In the genomic region with DNA sequence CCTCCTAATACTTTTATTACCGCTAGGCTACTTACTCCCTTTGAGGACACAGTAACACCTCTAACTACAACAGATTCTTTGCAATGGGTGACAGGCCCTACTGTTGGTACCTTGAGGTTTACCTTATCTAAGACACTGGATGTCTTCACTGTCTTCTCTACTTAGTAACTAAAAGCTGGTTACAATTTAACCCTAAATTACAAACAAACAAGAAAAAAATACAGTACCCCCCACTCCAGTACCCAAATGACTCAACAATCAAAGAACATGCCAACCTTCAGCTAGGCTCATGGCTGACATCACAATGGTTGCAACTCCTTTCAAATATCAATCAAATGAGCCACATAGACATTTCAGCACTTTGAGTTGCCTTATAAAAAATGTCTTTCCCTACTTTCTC, we compare ENCODE assay signal across 24 cellular contexts.
DNase-seq lines count a peak whose midpoint lies in the region; ATAC-seq, FAIRE-seq and TF ChIP-seq lines count a peak whose summit lies in the region.
"Had no signal": no experiment of that assay in that cellular context is flagged by ENCODE, and none has a peak within 500 bp of the region (broad histone marks: within the 10 kb centered on the region; RNA-seq: fewer than 3 reads in every experiment).

No MANE protein-coding gene starts in this region.

- peaks cover 2% of the 10 kb centered on the region for H3K9me3 Mint-ChIP-seq in astrocyte (ENCODE audit: unreplicated experiment)
- H3K9me3 Mint-ChIP-seq: CD14-positive monocyte had no signal

- H3K9ac ChIP-seq in astrocyte (ENCODE audit: low read length), result no peak overlapping the region

- H4K20me1 ChIP-seq in astrocyte (ENCODE audit: insufficient read depth, low read length), result no peaks in the 10 kb centered on the region

- H3K4me1 Mint-ChIP-seq in astrocyte (ENCODE audit: low read depth, unreplicated experiment), result peaks cover 2% of the 10 kb centered on the region
- H3K4me1 Mint-ChIP-seq: B cell, T-helper 17 cell had no signal

- H3K4me1 ChIP-seq in astrocyte (ENCODE audit: insufficient read depth, low read length), result no peaks in the 10 kb centered on the region
- no peaks in the 10 kb centered on the region for H3K4me1 ChIP-seq in Peyer's patch
- H3K4me1 ChIP-seq: A549 had no signal

- FAIRE-seq in astrocyte (lab: Jason Lieb, UNC), result peak; percentile 66
- FAIRE-seq: H54, HTR-8/SVneo, RCC 7860 had no signal

- TF ChIP-seq POLR2A in Peyer's patch (IDR thresholded peaks at IDR 0.05) (no peak), erythroblast (IDR thresholded peaks at IDR 0.05; ENCODE audit: low read length) (no peak)

- no peak overlapping the region for H3K27ac ChIP-seq in astrocyte (ENCODE audit: low read depth, low read length)
- H3K27ac ChIP-seq in Peyer's patch, result no peak overlapping the region
- H3K27ac ChIP-seq: A549 had no signal

- no peak overlapping the region for H2AFZ ChIP-seq in astrocyte (ENCODE audit: low read depth, low read length)

- no peaks in the 10 kb centered on the region for H3K36me3 Mint-ChIP-seq in astrocyte (ENCODE audit: low read depth, unreplicated experiment)
- H3K36me3 Mint-ChIP-seq: CD14-positive monocyte had no signal

- no peaks in the 10 kb centered on the region for H3K27me3 ChIP-seq in astrocyte (ENCODE audit: insufficient read depth, low read length)
- no peaks in the 10 kb centered on the region for H3K27me3 ChIP-seq in Peyer's patch

- H3K36me3 ChIP-seq in astrocyte (ENCODE audit: insufficient read depth, low read length) (no peaks in the 10 kb centered on the region), Peyer's patch (no peaks in the 10 kb centered on the region)

- no peak for TF ChIP-seq CTCF in astrocyte (IDR thresholded peaks at IDR 0.05; ENCODE audit: insufficient read depth, low read depth, low read length)
- TF ChIP-seq CTCF in Peyer's patch (IDR thresholded peaks at IDR 0.05), result no peak

- H3K9me3 ChIP-seq in astrocyte (ENCODE audit: insufficient read depth, low read depth, low read length), result no peaks in the 10 kb centered on the region
- H3K9me3 ChIP-seq in Peyer's patch, result no peaks in the 10 kb centered on the region
- H3K9me3 ChIP-seq: A549 had no signal

- H3K4me3 ChIP-seq in astrocyte (ENCODE audit: insufficient read depth, low read depth, low read length) (no peak overlapping the region), Peyer's patch (no peak overlapping the region)
- H3K4me3 ChIP-seq: A549 had no signal

- H3K79me2 ChIP-seq in astrocyte (ENCODE audit: insufficient read depth, low read length), result no peaks in the 10 kb centered on the region

- ATAC-seq in GM18861 (IDR thresholded peaks at IDR 0.05; ENCODE audit: unreplicated experiment) (peak; percentile 71), GM19463 (IDR thresholded peaks at IDR 0.05; ENCODE audit: unreplicated experiment) (peak; percentile 53), HG02981 (IDR thresholded peaks at IDR 0.05; ENCODE audit: unreplicated experiment) (peak; percentile 59)
- ATAC-seq: A549, T-helper 17 cell had no signal

- H3K27me3 Mint-ChIP-seq in astrocyte (ENCODE audit: low read depth, unreplicated experiment), result no peaks in the 10 kb centered on the region
- H3K27me3 Mint-ChIP-seq: B cell, T-helper 17 cell had no signal

- DNase-seq in astrocyte (ENCODE audit: low read depth), result no peak
- no peak for DNase-seq in NCI-H187 treated with DMSO at 0.1 percent for 48 hours (lab: John Stamatoyannopoulos, UW)
- no peak for DNase-seq in effector CD4-positive, alpha-beta T cell
- DNase-seq in Peyer's patch, result no peak
- DNase-seq in erythroblast (lab: John Stamatoyannopoulos, UW), result no peak
- DNase-seq: DMS53, GDM1, KG1, NCI-H1092 treated with DMSO at 0.1 percent for 48 hours, NCI-H146, NCI-H2081, NCI-H2171, NCI-H524 treated with DMSO at 0.1 percent for 48 hours, SW 1271, T-helper 17 cell had no signal

- H3K27ac Mint-ChIP-seq in astrocyte (ENCODE audit: unreplicated experiment), result no peak overlapping the region
- H3K27ac Mint-ChIP-seq: B cell, CD14-positive monocyte, T-helper 17 cell had no signal

- H3K4me3 Mint-ChIP-seq in astrocyte (ENCODE audit: unreplicated experiment), result no peak overlapping the region
- H3K4me3 Mint-ChIP-seq: B cell, CD14-positive monocyte, T-helper 17 cell had no signal

- H3K4me2 ChIP-seq in astrocyte (ENCODE audit: low read length), result no peak overlapping the region
- H3K4me2 ChIP-seq: A549 had no signal
